In the genomic region with DNA sequence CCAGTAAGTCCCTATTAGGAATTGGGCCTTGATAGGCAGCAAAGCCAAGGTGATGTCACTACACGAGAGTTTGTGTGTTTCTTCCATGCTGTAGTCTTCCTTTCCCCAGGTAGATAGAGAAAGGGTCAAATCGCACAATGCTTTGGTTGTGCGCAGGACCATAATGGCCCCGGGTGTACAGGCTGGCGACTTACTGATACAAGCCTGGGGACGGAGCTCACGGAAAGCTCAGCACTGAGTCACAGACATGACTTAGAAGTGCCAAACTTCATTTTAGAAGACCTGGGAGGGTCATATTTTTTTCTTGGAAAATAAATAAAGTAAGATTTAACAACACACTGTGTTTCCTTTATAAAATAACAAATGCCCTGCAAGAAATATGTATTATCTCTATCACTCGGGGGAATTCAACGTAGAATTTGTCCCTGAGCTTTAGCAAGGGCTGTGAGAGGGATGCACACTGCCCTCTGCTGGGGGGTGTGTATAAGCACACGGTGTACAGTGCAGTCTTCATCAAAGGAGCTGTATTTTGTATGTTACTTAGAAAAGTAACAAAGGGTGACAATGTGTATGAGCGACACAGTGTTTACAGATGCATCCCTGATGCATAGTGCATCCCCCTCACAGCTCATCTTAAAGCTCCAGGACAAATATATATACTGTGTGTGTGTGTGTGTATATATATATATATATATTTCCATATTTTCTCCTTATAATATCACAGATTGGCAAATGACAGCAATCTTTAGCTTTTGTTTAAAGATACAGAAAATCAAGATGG, we compare ENCODE assay signal across 8 cellular contexts.
DNase-seq lines count a peak whose midpoint lies in the region; ATAC-seq and TF ChIP-seq lines count a peak whose summit lies in the region.

No MANE protein-coding gene starts in this region.

- H3K4me1 Mint-ChIP-seq in activated B cell treated with CpG ODN at 0.5 μM for 24 hours, result no peaks in the 10 kb centered on the region

- intact Hi-C loops in activated B cell treated with CpG ODN at 0.5 μM for 24 hours (cut with micrococcal nuclease), result loop anchor here (1.0 to 5.0 kb wide), 3 partner anchors 257 to 895 kb away; no protein-coding TSS in a partner anchor

- H3K4me3 Mint-ChIP-seq in activated B cell treated with CpG ODN at 0.5 μM for 24 hours, result no peak overlapping the region

- H3K27ac Mint-ChIP-seq in activated B cell treated with CpG ODN at 0.5 μM for 24 hours, result no peak overlapping the region

- CTCF ChIA-PET in activated B cell treated with CpG ODN at 0.5 μM for 24 hours (lab: Charles Lee), result interaction anchor here (0.6 to 2.7 kb wide), 11 partner anchors 8 to 1103 kb away, joined by 3 to 18 read pairs (median 4); no protein-coding TSS in a partner anchor

- H3K9me3 Mint-ChIP-seq in activated B cell treated with CpG ODN at 0.5 μM for 24 hours, result no peaks in the 10 kb centered on the region

- DNase-seq in AG08396 (ENCODE audit: low spot score) (peak; percentile 52), NCI-H1417 treated with DMSO at 0.1 percent for 48 hours (lab: John Stamatoyannopoulos, UW) (peak; percentile 6), activated B cell treated with CpG ODN at 0.5 μM for 24 hours (no peak), coronary artery (ENCODE audit: low spot score) (no peak), medulla oblongata (ENCODE audit: extremely low spot score) (peak; percentile 82)
- peak; percentile 0 to 12 for DNase-seq in stimulated activated CD8-positive, alpha-beta memory T cell treated with anti-CD3 and anti-CD28 coated beads, Interleukin-7, amount 100 ng/mL, for 1 hour (ENCODE audit: low read depth in 2 of 2)

- TF ChIP-seq CTCF in activated B cell treated with CpG ODN at 0.5 μM for 24 hours (IDR thresholded peaks at IDR 0.05) (no peak), coronary artery (IDR thresholded peaks at IDR 0.05) (peak; percentile 67)

- H3K27ac ChIP-seq in coronary artery, result no peak overlapping the region

- POLR2A ChIA-PET in activated B cell treated with CpG ODN at 0.5 μM for 24 hours (lab: Charles Lee), result no interaction called here

- ATAC-seq in GM18499 (IDR thresholded peaks at IDR 0.05; ENCODE audit: insufficient read depth, unreplicated experiment) (peak; percentile 79), HG02870 (IDR thresholded peaks at IDR 0.05; ENCODE audit: unreplicated experiment) (peak; percentile 73), activated B cell treated with CpG ODN at 0.5 μM for 24 hours (ENCODE audit: low read depth) (peak; percentile 79)

- H3K36me3 Mint-ChIP-seq in activated B cell treated with CpG ODN at 0.5 μM for 24 hours (ENCODE audit: low read depth), result no peaks in the 10 kb centered on the region

- no peaks in the 10 kb centered on the region for H3K27me3 Mint-ChIP-seq in activated B cell treated with CpG ODN at 0.5 μM for 24 hours

- H3K4me3 ChIP-seq in coronary artery, result no peak overlapping the region

Comparison
In these comparisons a context has a peak if more than half of its experiments do, and no peak if none do; other contexts are left out.
1. DNase-seq: peak in AG08396 (single experiment), NCI-H1417 treated with DMSO at 0.1 percent for 48 hours (single experiment), medulla oblongata (single experiment) and stimulated activated CD8-positive, alpha-beta memory T cell treated with anti-CD3 and anti-CD28 coated beads, Interleukin-7, amount 100 ng/mL, for 1 hour (2 of 2); none in activated B cell treated with CpG ODN at 0.5 μM for 24 hours (single experiment) and coronary artery (single experiment).
2. Peak in every context shown above with its lines, with median percentiles within 50 percentile points of each other: ATAC-seq.